Comparison of ENCODE assay signal across 9 cellular contexts in genomic region chr20:48831702-48832422, GRCh38. TPM values are rescaled to one million over a fixed set of nuclear protein-coding genes. Genes with fewer than 3 reads are reported as not detected.
A peak's percentile ranks its signal among the peaks of the same experiment; 100 is the strongest.
DNase-seq lines count a peak whose midpoint lies in the region; ATAC-seq, FAIRE-seq and TF ChIP-seq lines count a peak whose summit lies in the region.
"Had no signal": no experiment of that assay in that cellular context is flagged by ENCODE, and none has a peak within 500 bp of the region (broad histone marks: within the 10 kb centered on the region; RNA-seq: fewer than 3 reads in every experiment).

No MANE protein-coding gene starts in this region.

- dilution Hi-C loops in endothelial cell of umbilical vein (cut with MboI; ENCODE audit: extremely low pct_ligation_motif_present, low sequenced_read_pairs), result no loop called here

- H3K79me2 ChIP-seq in endothelial cell of umbilical vein (ENCODE audit: control insufficient read depth, insufficient read depth, low read length), result peaks cover 7% of the 10 kb centered on the region
- H3K79me2 ChIP-seq in osteoblast (ENCODE audit: insufficient read depth, low read length), result no peaks in the 10 kb centered on the region

- no peaks in the 10 kb centered on the region for H3K9me3 ChIP-seq in endothelial cell of umbilical vein (replicated peaks; ENCODE audit: control insufficient read depth, insufficient read depth, low read length)
- no peaks in the 10 kb centered on the region for H3K9me3 ChIP-seq in osteoblast (ENCODE audit: low read depth, low read length)

- H3K27me3 ChIP-seq in endothelial cell of umbilical vein (ENCODE audit: control insufficient read depth in 2 of 2, insufficient read depth in 2 of 2, low read length in 2 of 2), result no peaks in the 10 kb centered on the region
- peaks cover 4% of the 10 kb centered on the region for H3K27me3 ChIP-seq in osteoblast (ENCODE audit: insufficient read depth, low read length)

- H3K27ac ChIP-seq in endothelial cell of umbilical vein (ENCODE audit: insufficient read depth, low read depth, low read length) (no peak overlapping the region), osteoblast (ENCODE audit: low read depth, low read length) (no peak overlapping the region)

- intact Hi-C loops in endothelial cell of umbilical vein (cut with micrococcal nuclease), result no loop called here

- H3K4me2 ChIP-seq in endothelial cell of umbilical vein (ENCODE audit: insufficient read depth, low read length) (no peak overlapping the region), osteoblast (ENCODE audit: insufficient read depth, low read length) (peak overlapping the region; percentile 17)

- no peak for TF ChIP-seq CTCF in endothelial cell of umbilical vein (IDR thresholded peaks at IDR 0.05; ENCODE audit: extremely low read depth in 1 of 2, insufficient read depth in 1 of 2, low read depth in 1 of 2, low read length in 2 of 2)
- no peak for TF ChIP-seq CTCF in osteoblast (IDR thresholded peaks at IDR 0.05; ENCODE audit: extremely low read depth, low read depth, low read length)

- no peak for ATAC-seq in GM18870 (IDR thresholded peaks at IDR 0.05; ENCODE audit: unreplicated experiment)
- ATAC-seq in GM19035 (IDR thresholded peaks at IDR 0.05; ENCODE audit: unreplicated experiment), result no peak
- ATAC-seq: activated CD8-positive, alpha-beta T cell treated with anti-CD3 and anti-CD28 coated beads for 36 hours had no signal

- H4K20me1 ChIP-seq in endothelial cell of umbilical vein (replicated peaks; ENCODE audit: control insufficient read depth, extremely low read depth, insufficient read depth, low read length) (no peaks in the 10 kb centered on the region), osteoblast (ENCODE audit: insufficient read depth, low read length) (no peaks in the 10 kb centered on the region)

- H3K36me3 ChIP-seq in endothelial cell of umbilical vein (ENCODE audit: control insufficient read depth in 2 of 2, extremely low read depth in 1 of 2, insufficient read depth in 2 of 2, low read length in 2 of 2) (no peaks in the 10 kb centered on the region), osteoblast (ENCODE audit: insufficient read depth, low read length) (no peaks in the 10 kb centered on the region)

- DNase-seq in CD1c-positive myeloid dendritic cell (ENCODE audit: extremely low spot score), result peak; percentile 49
- peak; percentile 15 for DNase-seq in NCI-H446 treated with DMSO at 0.1 percent for 48 hours (lab: John Stamatoyannopoulos, UW)
- peak; percentile 69 for DNase-seq in endothelial cell of umbilical vein (ENCODE audit: low read depth, low spot score)
- DNase-seq in osteoblast (ENCODE audit: insufficient read length, low spot score, missing footprints), result peak; percentile 89
- no peak for DNase-seq in mucosa of gallbladder (ENCODE audit: low spot score)
- no peak for DNase-seq in HEK293T (ENCODE audit: extremely low spot score)
- DNase-seq: activated CD8-positive, alpha-beta T cell treated with anti-CD3 and anti-CD28 coated beads for 36 hours had no signal

- BruUV-seq in endothelial cell of umbilical vein (replicated peaks; lab: Mats Ljungman, UMichigan), result no TSS peak

- FAIRE-seq in endothelial cell of umbilical vein (lab: Jason Lieb, UNC), result peak; percentile 81

- CTCF ChIA-PET in endothelial cell of umbilical vein (lab: Charles Lee) (interaction anchor here (0.8 to 3.8 kb wide), 6 partner anchors 9 to 174 kb away, joined by 3 to 18 read pairs (median 8); no protein-coding TSS in a partner anchor), HEK293T (lab: Yijun Ruan, JAX) (no interaction called here)

- no peak overlapping the region for H3K9ac ChIP-seq in endothelial cell of umbilical vein (replicated peaks; ENCODE audit: extremely low read depth, insufficient read depth, low read length)

- H3K4me1 ChIP-seq in endothelial cell of umbilical vein (ENCODE audit: control insufficient read depth, extremely low read depth, insufficient read depth, low read length) (peaks cover 20% of the 10 kb centered on the region), osteoblast (ENCODE audit: insufficient read depth, low read length) (peaks cover 14% of the 10 kb centered on the region)

- no peaks in the 10 kb centered on the region for H3K9me1 ChIP-seq in endothelial cell of umbilical vein (replicated peaks; ENCODE audit: control insufficient read depth, extremely low read depth, insufficient read depth, low read length)

- H3K4me3 ChIP-seq in endothelial cell of umbilical vein (replicated peaks in 1 of 3; ENCODE audit: insufficient read depth in 1 of 3, low read depth in 1 of 3, low read length in 3 of 3), result no peak overlapping the region
- H3K4me3 ChIP-seq in osteoblast (ENCODE audit: insufficient read depth, low read length), result no peak overlapping the region

- POLR2A ChIA-PET in endothelial cell of umbilical vein (lab: Charles Lee) (no interaction called here), HEK293T (lab: Yijun Ruan, JAX) (no interaction called here)

- TF ChIP-seq POLR2A in endothelial cell of umbilical vein (IDR thresholded peaks at IDR 0.05; ENCODE audit: low read depth, low read length), result no peak

- H2AFZ ChIP-seq in endothelial cell of umbilical vein (ENCODE audit: low read depth, low read length) (no peak overlapping the region), osteoblast (ENCODE audit: low read length) (no peak overlapping the region)

TF ChIP-seq in endothelial cell of umbilical vein, 7 proteins besides CTCF, POLR2A, EP300 and RAD21:
- peak; percentile 24 for TF ChIP-seq FOS (IDR thresholded peaks at IDR 0.05; ENCODE audit: borderline replicate concordance, insufficient read depth, low read length)
- TF ChIP-seq EZH2 (IDR thresholded peaks at IDR 0.05; ENCODE audit: borderline replicate concordance, low read depth, low read length, severe bottlenecking), result no peak
- no peak for TF ChIP-seq MYC (IDR thresholded peaks at IDR 0.05; ENCODE audit: low read depth, low read length)
- peak; percentile 24 for TF ChIP-seq GATA2 (IDR thresholded peaks at IDR 0.05; ENCODE audit: insufficient read depth, insufficient read length, low read depth, low read length)
- TF ChIP-seq POLR2AphosphoS5 (IDR thresholded peaks at IDR 0.05; ENCODE audit: insufficient read depth, low read depth, low read length), result no peak
- no peak for TF ChIP-seq JUN (IDR thresholded peaks at IDR 0.05; ENCODE audit: borderline replicate concordance, insufficient read depth, insufficient read length, low read depth)
- no peak for TF ChIP-seq MAX (IDR thresholded peaks at IDR 0.05; ENCODE audit: insufficient read depth, insufficient read length)

TF ChIP-seq in HEK293T, 16 proteins besides CTCF, POLR2A, EP300 and RAD21:
- no peak for TF ChIP-seq SUZ12 (IDR thresholded peaks at IDR 0.05)
- TF ChIP-seq SP1 (IDR thresholded peaks at IDR 0.05), result no peak
- TF ChIP-seq CTBP1 (IDR thresholded peaks at IDR 0.05; ENCODE audit: borderline replicate concordance), result no peak
- TF ChIP-seq BHLHE40 (IDR thresholded peaks at IDR 0.05; ENCODE audit: borderline replicate concordance), result no peak
- no peak for TF ChIP-seq HDGF (IDR thresholded peaks at IDR 0.05; ENCODE audit: borderline replicate concordance)
- TF ChIP-seq FOXA1 (IDR thresholded peaks at IDR 0.05), result no peak
- no peak for TF ChIP-seq ZNF384 (IDR thresholded peaks at IDR 0.05)
- TF ChIP-seq FOXK2 (IDR thresholded peaks at IDR 0.05), result no peak
- TF ChIP-seq ARNT (IDR thresholded peaks at IDR 0.05), result no peak
- TF ChIP-seq ELF4 (IDR thresholded peaks at IDR 0.05), result no peak
- no peak for TF ChIP-seq LEF1 (IDR thresholded peaks at IDR 0.05; ENCODE audit: borderline replicate concordance)
- no peak for TF ChIP-seq L3MBTL2 (conservative IDR thresholded peaks at IDR 0.05)
- TF ChIP-seq FOXM1 (IDR thresholded peaks at IDR 0.05; ENCODE audit: borderline replicate concordance), result no peak
- no peak for TF ChIP-seq NFRKB (IDR thresholded peaks at IDR 0.05)
- TF ChIP-seq PKNOX1 (IDR thresholded peaks at IDR 0.05), result no peak

RNA-seq across cellular contexts. Expression of gene PREX1, which starts 4.1 kb away (rescaled TPM):
- 65.7 and 72.9 TPM in 2 replicates for total RNA-seq in endothelial cell of umbilical vein
- 51.3 and 53.6 TPM in 2 replicates for polyA plus RNA-seq in endothelial cell of umbilical vein
- 35.4 and 43.2 TPM in 2 replicates for polyA plus RNA-seq in endothelial cell of umbilical vein (2011; cell fraction: cytosol; rRNA removed)
- polyA plus RNA-seq in endothelial cell of umbilical vein (2011; cell fraction: nucleus; rRNA removed), result 86.0 and 95.1 TPM in 2 replicates
- polyA plus RNA-seq in endothelial cell of umbilical vein (2012), result 54.7 and 68.3 TPM in 2 replicates
- polyA minus RNA-seq in endothelial cell of umbilical vein, result 75.8 and 82.4 TPM in 2 replicates
- 10.0 TPM for polyA minus RNA-seq in endothelial cell of umbilical vein (2011; cell fraction: cytosol; rRNA and poly(A)+ RNA removed)
- polyA minus RNA-seq in endothelial cell of umbilical vein (2011; cell fraction: nucleus; rRNA and poly(A)+ RNA removed), result 69.8 and 84.1 TPM in 2 replicates
- total RNA-seq in osteoblast, result 12.7 and 14.1 TPM in 2 replicates
- total RNA-seq in mucosa of gallbladder, result 29.8 TPM

Comparison
In these comparisons a context has a peak if more than half of its experiments do, and no peak if none do; other contexts are left out.
1. DNase-seq: peak in CD1c-positive myeloid dendritic cell (single experiment), NCI-H446 treated with DMSO at 0.1 percent for 48 hours (single experiment), endothelial cell of umbilical vein (single experiment) and osteoblast (single experiment); none in mucosa of gallbladder (single experiment) and HEK293T (single experiment).